Comparison of ENCODE assay signal across 8 cellular contexts in genomic region chr15:84749111-84749991, GRCh38. TPM values are rescaled to one million over a fixed set of nuclear protein-coding genes. Genes with fewer than 3 reads are reported as not detected.
A peak's percentile ranks its signal among the peaks of the same experiment; 100 is the strongest.
DNase-seq lines count a peak whose midpoint lies in the region; ATAC-seq and TF ChIP-seq lines count a peak whose summit lies in the region.

No MANE protein-coding gene starts in this region.

- TF ChIP-seq CTCF in psoas muscle (IDR thresholded peaks at IDR 0.05) = no peak

- peak overlapping the region; percentile 92 for H3K4me3 Mint-ChIP-seq in activated naive CD4-positive, alpha-beta T cell treated with anti-CD3 and anti-CD28 coated beads, Interleukin-2, amount 10 ng/mL, durations not matched to agents 7 days and 5 days

- H3K4me3 ChIP-seq in psoas muscle = peak overlapping the region; percentile 92

- peak; percentile 3 for ATAC-seq in HG03095 (IDR thresholded peaks at IDR 0.05; ENCODE audit: unreplicated experiment)
- ATAC-seq in Right ventricle myocardium superior (ENCODE audit: poor library complexity) = peak; percentile 17
- ATAC-seq in psoas muscle = peak; percentile 33 to 59 (median 39)

- H3K27ac ChIP-seq in psoas muscle = peak overlapping the region; percentile 99

- no peaks in the 10 kb centered on the region for H3K36me3 ChIP-seq in psoas muscle (ENCODE audit: insufficient read depth in 1 of 2, low read depth in 1 of 2)

- H3K27me3 ChIP-seq in psoas muscle (ENCODE audit: insufficient read depth in 3 of 3, low read length in 2 of 3) = no peaks in the 10 kb centered on the region

- DNase-seq in ELR (ENCODE audit: low read depth) (peak; percentile 49), RPMI8226 (peak; percentile 73), Right ventricle myocardium superior (peak; percentile 48), psoas muscle (peak; percentile 47 to 72), hepatic stellate cell (ENCODE audit: low spot score) (no peak), DMS79 treated with DMSO at 0.1 percent for 48 hours (lab: John Stamatoyannopoulos, UW) (no peak)
- peak; percentile 72 for DNase-seq in activated naive CD4-positive, alpha-beta T cell treated with anti-CD3 and anti-CD28 coated beads, Interleukin-2, amount 10 ng/mL, durations not matched to agents 7 days and 5 days

- 2 to 5% (median 3%) methylated on average over 12 to 15 of the region's 15 CpGs for WGBS in psoas muscle, 3 donors

- H3K4me1 Mint-ChIP-seq in activated naive CD4-positive, alpha-beta T cell treated with anti-CD3 and anti-CD28 coated beads, Interleukin-2, amount 10 ng/mL, durations not matched to agents 7 days and 5 days = peaks cover 66% of the 10 kb centered on the region

- H3K27me3 Mint-ChIP-seq in activated naive CD4-positive, alpha-beta T cell treated with anti-CD3 and anti-CD28 coated beads, Interleukin-2, amount 10 ng/mL, durations not matched to agents 7 days and 5 days = no peaks in the 10 kb centered on the region

- CTCF ChIA-PET in activated naive CD4-positive, alpha-beta T cell treated with anti-CD3 and anti-CD28 coated beads, Interleukin-2, amount 10 ng/mL, durations not matched to agents 7 days and 5 days (lab: Charles Lee) = interaction anchor here (0.9 to 2.5 kb wide), 6 partner anchors 11 to 129 kb away, joined by 3 to 11 read pairs (median 4); partner anchors contain the start of genes SEC11A and WDR73

- H3K9me3 ChIP-seq in psoas muscle = no peaks in the 10 kb centered on the region

- peaks cover 42% of the 10 kb centered on the region for H3K36me3 Mint-ChIP-seq in activated naive CD4-positive, alpha-beta T cell treated with anti-CD3 and anti-CD28 coated beads, Interleukin-2, amount 10 ng/mL, durations not matched to agents 7 days and 5 days

- intact Hi-C loops in Right ventricle myocardium superior (cut with DNase I) = no loop called here
- intact Hi-C loops in psoas muscle (cut with DNase I) = loop anchor here (5.0 to 10.0 kb wide), 3 partner anchors 68 to 175 kb away; partner anchors contain the start of gene ALPK3 (in 1 of the 2)

- H3K9me3 Mint-ChIP-seq in activated naive CD4-positive, alpha-beta T cell treated with anti-CD3 and anti-CD28 coated beads, Interleukin-2, amount 10 ng/mL, durations not matched to agents 7 days and 5 days = no peaks in the 10 kb centered on the region

- peak overlapping the region; percentile 93 for H3K27ac Mint-ChIP-seq in activated naive CD4-positive, alpha-beta T cell treated with anti-CD3 and anti-CD28 coated beads, Interleukin-2, amount 10 ng/mL, durations not matched to agents 7 days and 5 days

- peaks cover 75% of the 10 kb centered on the region for H3K4me1 ChIP-seq in psoas muscle

RNA-seq across cellular contexts. Expression of gene ZNF592, which starts 1.0 kb away (rescaled TPM):
- 16.3 TPM for total RNA-seq in Right ventricle myocardium superior
- total RNA-seq in psoas muscle = 10 to 100 TPM; 33.4 to 39.5 (median 35.5) TPM
- 10 to 100 TPM; 13.1 to 43.3 (median 14.4) TPM for polyA plus RNA-seq in psoas muscle

RNA-seq across cellular contexts. Expression of gene SEC11A, which starts 33.4 kb away (rescaled TPM):
- total RNA-seq in Right ventricle myocardium superior (82.5 TPM), psoas muscle (100 to 1,000 TPM in 2 of 4 donors, 10 to 100 TPM in 2; 80.7 to 106 (median 95.5) TPM)
- 100 to 1,000 TPM; 146 to 237 (median 201) TPM for polyA plus RNA-seq in psoas muscle

Comparison
In these comparisons a context has a peak if more than half of its experiments do, and no peak if none do; other contexts are left out.
1. DNase-seq: peak in ELR (single experiment), RPMI8226 (single experiment), activated naive CD4-positive, alpha-beta T cell treated with anti-CD3 and anti-CD28 coated beads, Interleukin-2, amount 10 ng/mL, durations not matched to agents 7 days and 5 days (single experiment), Right ventricle myocardium superior (single experiment) and psoas muscle (2 of 2); none in hepatic stellate cell (single experiment) and DMS79 treated with DMSO at 0.1 percent for 48 hours (single experiment).
2. Peak in every context shown above with its lines, with median percentiles within 50 percentile points of each other: ATAC-seq.